In the genomic region with DNA sequence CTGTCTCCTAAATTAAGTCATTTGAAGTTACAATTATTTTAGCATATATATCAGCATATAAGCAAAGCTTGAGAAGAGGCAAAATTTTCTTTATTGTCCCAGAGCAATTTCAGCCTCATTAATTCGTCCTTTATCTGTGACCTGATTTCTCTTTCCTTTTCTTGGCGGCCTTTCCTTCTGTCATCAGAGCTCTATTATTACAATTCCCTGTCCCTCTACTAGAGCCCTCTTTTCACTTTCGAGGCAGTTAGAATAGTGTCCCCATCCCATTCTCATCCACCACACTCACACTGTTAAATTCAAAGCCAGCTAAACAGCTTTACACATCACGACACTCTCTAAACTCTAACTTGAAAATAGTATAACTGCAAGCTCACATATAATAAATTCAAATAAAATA, we compare ENCODE assay signal across 27 cellular contexts.
"Had no signal": no experiment of that assay in that cellular context is flagged by ENCODE, and none has a peak within 500 bp of the region (broad histone marks: within the 10 kb centered on the region; RNA-seq: fewer than 3 reads in every experiment).

No MANE protein-coding gene starts in this region.

- H3K27ac Mint-ChIP-seq: activated CD4-positive, alpha-beta T cell treated with anti-CD3 and anti-CD28 coated beads, Interleukin-2, amount 10 ng/mL, durations not matched to agents 24 days and 14 days; activated CD8-positive, alpha-beta T cell treated with anti-CD3 and anti-CD28 coated beads for 36 hours; activated naive CD8-positive, alpha-beta T cell treated with anti-CD3 and anti-CD28 coated beads, Interleukin-2, amount 10 ng/mL, durations not matched to agents 7 days and 5 days; activated T-cell treated with anti-CD3 and anti-CD28 coated beads, Interleukin-2, amount 50 U/mL, for 72 hours; activated T-helper 17 cell treated with anti-CD3 and anti-CD28 coated beads, Interleukin-2, amount 50 U/mL, for 72 hours had no signal

- H3K9me3 Mint-ChIP-seq: activated CD4-positive, alpha-beta T cell treated with anti-CD3 and anti-CD28 coated beads, Interleukin-2, amount 10 ng/mL, durations not matched to agents 24 days and 14 days; activated naive CD8-positive, alpha-beta T cell treated with anti-CD3 and anti-CD28 coated beads, Interleukin-2, amount 10 ng/mL, durations not matched to agents 7 days and 5 days had no signal

- H3K4me1 Mint-ChIP-seq: activated CD4-positive, alpha-beta T cell treated with anti-CD3 and anti-CD28 coated beads, Interleukin-2, amount 10 ng/mL, durations not matched to agents 24 days and 14 days; activated naive CD8-positive, alpha-beta T cell treated with anti-CD3 and anti-CD28 coated beads, Interleukin-2, amount 10 ng/mL, durations not matched to agents 7 days and 5 days; activated T-helper 17 cell treated with anti-CD3 and anti-CD28 coated beads, Interleukin-2, amount 50 U/mL, for 72 hours had no signal

- H3K27me3 Mint-ChIP-seq: activated CD4-positive, alpha-beta T cell treated with anti-CD3 and anti-CD28 coated beads, Interleukin-2, amount 10 ng/mL, durations not matched to agents 24 days and 14 days; activated CD8-positive, alpha-beta T cell treated with anti-CD3 and anti-CD28 coated beads for 36 hours; activated naive CD8-positive, alpha-beta T cell treated with anti-CD3 and anti-CD28 coated beads, Interleukin-2, amount 10 ng/mL, durations not matched to agents 7 days and 5 days; activated T-helper 17 cell treated with anti-CD3 and anti-CD28 coated beads, Interleukin-2, amount 50 U/mL, for 72 hours had no signal

- H3K4me3 Mint-ChIP-seq: activated CD4-positive, alpha-beta T cell treated with anti-CD3 and anti-CD28 coated beads, Interleukin-2, amount 10 ng/mL, durations not matched to agents 24 days and 14 days; activated CD8-positive, alpha-beta T cell treated with anti-CD3 and anti-CD28 coated beads for 36 hours; activated naive CD8-positive, alpha-beta T cell treated with anti-CD3 and anti-CD28 coated beads, Interleukin-2, amount 10 ng/mL, durations not matched to agents 7 days and 5 days; activated T-cell treated with anti-CD3 and anti-CD28 coated beads, Interleukin-2, amount 50 U/mL, for 72 hours; activated T-helper 17 cell treated with anti-CD3 and anti-CD28 coated beads, Interleukin-2, amount 50 U/mL, for 72 hours had no signal

- H3K36me3 Mint-ChIP-seq: activated naive CD8-positive, alpha-beta T cell treated with anti-CD3 and anti-CD28 coated beads, Interleukin-2, amount 10 ng/mL, durations not matched to agents 7 days and 5 days had no signal

- ATAC-seq: activated CD8-positive, alpha-beta T cell treated with anti-CD3 and anti-CD28 coated beads for 36 hours; activated T-cell treated with anti-CD3 and anti-CD28 coated beads, Interleukin-2, amount 50 U/mL, for 72 hours; activated T-helper 17 cell treated with anti-CD3 and anti-CD28 coated beads, Interleukin-2, amount 50 U/mL, for 72 hours; PC-3 had no signal

- DNase-seq: activated CD4-positive, alpha-beta T cell treated with anti-CD3 and anti-CD28 coated beads, Interleukin-2, amount 10 ng/mL, durations not matched to agents 24 days and 14 days; activated CD4-positive, alpha-beta T cell treated with anti-CD3 and anti-CD28 coated beads, Interleukin-2, amount 50 U/mL, for 4 hours; activated CD8-positive, alpha-beta T cell treated with anti-CD3 and anti-CD28 coated beads for 36 hours; activated effector memory CD4-positive, alpha-beta T cell treated with anti-CD3 and anti-CD28 coated beads, Interleukin-2, amount 50 U/mL, for 16 hours; activated naive CD4-positive, alpha-beta T cell; activated naive CD4-positive, alpha-beta T cell treated with anti-CD3 and anti-CD28 coated beads, Interleukin-2, amount 50 U/mL, for 16 hours; activated naive CD8-positive, alpha-beta T cell treated with anti-CD3 and anti-CD28 coated beads, Interleukin-2, amount 10 ng/mL, durations not matched to agents 7 days and 5 days; activated T-cell treated with anti-CD3 and anti-CD28 coated beads, Interleukin-2, amount 50 U/mL, for 1 hour; activated T-cell treated with anti-CD3 and anti-CD28 coated beads, Interleukin-2, amount 50 U/mL, for 72 hours; MM.1S; MV-4-11; NCI-H1092; NCI-H1436 treated with DMSO at 0.1 percent for 48 hours; NCI-H1694 treated with DMSO at 0.1 percent for 48 hours; NCI-H2029; NCI-H510A; NCI-H526; NCI-H748 treated with DMSO at 0.1 percent for 48 hours; NK-92 treated with Interleukin-12 subunit alpha and Interleukin-12 subunit beta, amount 100 ng/mL, for 24 hours; PC-3; Peyer's patch; RPMI8226; SW 1271; T-helper 1 cell; T-helper 2 cell; T-helper 9 cell had no signal
